ENCODE assay signal across 23 cellular contexts in the genomic region with DNA sequence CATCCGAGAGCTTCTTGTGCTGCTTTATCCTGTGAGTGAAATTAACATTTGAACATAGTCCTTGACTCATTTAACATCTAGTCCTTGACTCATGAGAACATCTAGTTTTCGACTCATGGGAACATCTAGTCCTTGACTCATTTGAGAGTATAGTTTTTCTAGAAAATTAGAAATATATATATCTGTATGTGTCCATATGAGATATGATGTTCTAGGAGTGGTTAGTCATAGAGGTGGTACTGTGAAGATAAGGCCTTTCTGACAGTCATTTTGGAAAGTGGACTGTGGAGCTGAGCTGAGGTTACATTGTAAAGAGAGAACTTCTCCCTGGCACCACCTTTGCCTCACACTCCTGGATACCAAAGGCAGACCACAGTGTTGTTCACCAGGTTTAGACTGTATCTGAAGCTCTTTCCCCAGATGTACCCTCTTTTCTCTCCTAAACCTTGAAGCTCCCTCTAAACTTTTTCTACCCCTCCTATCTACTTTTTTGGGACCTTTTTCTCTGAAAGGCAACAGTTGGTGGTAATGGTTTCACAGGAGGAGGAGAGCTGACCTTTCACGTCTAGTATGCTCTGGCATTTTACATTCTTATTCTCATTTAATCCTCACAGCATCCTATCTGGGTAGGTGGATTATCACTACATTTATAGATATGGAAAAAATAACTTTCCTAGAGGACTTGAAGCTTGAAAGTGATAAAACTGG.
DNase-seq lines count a peak whose midpoint lies in the region; FAIRE-seq and TF ChIP-seq lines count a peak whose summit lies in the region.
"Had no signal": no experiment of that assay in that cellular context is flagged by ENCODE, and none has a peak within 500 bp of the region (broad histone marks: within the 10 kb centered on the region; RNA-seq: fewer than 3 reads in every experiment).

No MANE protein-coding gene starts in this region.

- H3K79me2 ChIP-seq in Karpas-422 (ENCODE audit: low read length), result peaks cover 84% of the 10 kb centered on the region
- no peaks in the 10 kb centered on the region for H3K79me2 ChIP-seq in astrocyte (ENCODE audit: insufficient read depth, low read length)

- peak; percentile 38 for DNase-seq in activated CD4-positive, alpha-beta memory T cell treated with anti-CD3 and anti-CD28 coated beads for 36 hours
- DNase-seq in activated CD4-positive, alpha-beta memory T cell treated with anti-CD3 and anti-CD28 coated beads, Interleukin-2, amount 10 ng/mL, durations not matched to agents 7 days and 5 days, result no peak
- no peak for DNase-seq in Karpas-422
- DNase-seq in astrocyte (ENCODE audit: low read depth), result no peak
- peak; percentile 46 for DNase-seq in skeletal muscle cell (ENCODE audit: low read depth)
- no peak for DNase-seq in stomach
- DNase-seq in NCI-H1417 treated with DMSO at 0.1 percent for 48 hours (lab: John Stamatoyannopoulos, UW), result no peak
- DNase-seq in esophagus muscularis mucosa (ENCODE audit: extremely low spot score), result no peak
- DNase-seq: activated CD4-positive, alpha-beta T cell treated with anti-CD3 and anti-CD28 coated beads, Interleukin-2, amount 10 ng/mL, durations not matched to agents 24 days and 14 days; adrenal gland; head of caudate nucleus; Kasumi-1; naive B cell; NCI-H1105; posterior cingulate gyrus; SIG-M5; spleen; trophoblast cell had no signal

- WGBS in stomach, 5 donors, result 87 to 94% (median 90%) methylated on average over 3 of the region's 3 CpGs
- 100% methylated on average over 3 of the region's 3 CpGs for WGBS in esophagus muscularis mucosa

- CTCF ChIA-PET in activated CD4-positive, alpha-beta memory T cell treated with anti-CD3 and anti-CD28 coated beads for 36 hours (lab: Charles Lee), result interaction anchor here (1.0 to 1.1 kb wide), 2 partner anchors 58 to 95 kb away, joined by 3 read pairs; no protein-coding TSS in a partner anchor
- CTCF ChIA-PET in activated CD4-positive, alpha-beta memory T cell treated with anti-CD3 and anti-CD28 coated beads, Interleukin-2, amount 10 ng/mL, durations not matched to agents 7 days and 5 days (lab: Charles Lee), result interaction anchor here (1.1 kb wide), 1 partner anchor 95 kb away, joined by 4 read pairs; no protein-coding TSS in a partner anchor

- H3K27me3 ChIP-seq in Karpas-422 (ENCODE audit: low read length), result no peaks in the 10 kb centered on the region
- no peaks in the 10 kb centered on the region for H3K27me3 ChIP-seq in astrocyte (ENCODE audit: insufficient read depth, low read length)
- H3K27me3 ChIP-seq in stomach, result no peaks in the 10 kb centered on the region
- no peaks in the 10 kb centered on the region for H3K27me3 ChIP-seq in esophagus muscularis mucosa
- H3K27me3 ChIP-seq: adrenal gland, spleen had no signal

- H3K27ac ChIP-seq in Karpas-422 (ENCODE audit: low read length) (peak overlapping the region; percentile 63), astrocyte (ENCODE audit: low read depth, low read length) (no peak overlapping the region), stomach (peak overlapping the region in 2 of 5 donors; percentile 16), esophagus muscularis mucosa (replicated peaks in 1 of 4) (no peak overlapping the region)
- H3K27ac ChIP-seq: A549, adrenal gland, spleen had no signal

- H3K4me1 ChIP-seq in Karpas-422 (ENCODE audit: low read length) (peaks cover 66% of the 10 kb centered on the region), astrocyte (ENCODE audit: insufficient read depth, low read length) (peaks cover 19% of the 10 kb centered on the region), stomach (peaks cover 0 to 62% (median 27%) of the 10 kb centered on the region in 4 donors), esophagus muscularis mucosa (peaks cover 20 to 34% (median 32%) of the 10 kb centered on the region in 4 donors)

- H4K20me1 ChIP-seq in Karpas-422 (ENCODE audit: insufficient read depth, low read depth, low read length) (no peaks in the 10 kb centered on the region), astrocyte (ENCODE audit: insufficient read depth, low read length) (no peaks in the 10 kb centered on the region)

- no peaks in the 10 kb centered on the region for H3K36me3 Mint-ChIP-seq in activated CD4-positive, alpha-beta memory T cell treated with anti-CD3 and anti-CD28 coated beads for 36 hours
- no peaks in the 10 kb centered on the region for H3K36me3 Mint-ChIP-seq in activated CD4-positive, alpha-beta memory T cell treated with anti-CD3 and anti-CD28 coated beads, Interleukin-2, amount 10 ng/mL, durations not matched to agents 7 days and 5 days (ENCODE audit: low read depth)
- peaks cover 4% of the 10 kb centered on the region for H3K36me3 Mint-ChIP-seq in astrocyte (ENCODE audit: low read depth, unreplicated experiment)

- TF ChIP-seq EP300 in stomach (IDR thresholded peaks at IDR 0.05) (no peak), esophagus muscularis mucosa (IDR thresholded peaks at IDR 0.05) (no peak)

- peaks cover 31% of the 10 kb centered on the region for H3K36me3 ChIP-seq in Karpas-422 (ENCODE audit: insufficient read depth, low read length)
- H3K36me3 ChIP-seq in astrocyte (ENCODE audit: insufficient read depth, low read length), result no peaks in the 10 kb centered on the region
- H3K36me3 ChIP-seq in stomach, result peaks cover 7 to 31% (median 19%) of the 10 kb centered on the region in 4 donors
- H3K36me3 ChIP-seq in esophagus muscularis mucosa, result peaks cover 0 to 25% (median 17%) of the 10 kb centered on the region in 4 donors

- no peaks in the 10 kb centered on the region for H3K9me3 Mint-ChIP-seq in activated CD4-positive, alpha-beta memory T cell treated with anti-CD3 and anti-CD28 coated beads for 36 hours
- H3K9me3 Mint-ChIP-seq in activated CD4-positive, alpha-beta memory T cell treated with anti-CD3 and anti-CD28 coated beads, Interleukin-2, amount 10 ng/mL, durations not matched to agents 7 days and 5 days, result no peaks in the 10 kb centered on the region
- H3K9me3 Mint-ChIP-seq in astrocyte (ENCODE audit: unreplicated experiment), result no peaks in the 10 kb centered on the region
- H3K9me3 Mint-ChIP-seq: activated CD4-positive, alpha-beta T cell treated with anti-CD3 and anti-CD28 coated beads, Interleukin-2, amount 10 ng/mL, durations not matched to agents 24 days and 14 days; CD14-positive monocyte; naive B cell; T-helper 1 cell treated with Interleukin-12 subunit alpha and Interleukin-12 subunit beta and Interleukin-4 antibody, amounts not matched to agents 30 μg/mL and 1 μg/mL, for 36 hours had no signal

- no peak overlapping the region for H3K27ac Mint-ChIP-seq in activated CD4-positive, alpha-beta memory T cell treated with anti-CD3 and anti-CD28 coated beads for 36 hours
- no peak overlapping the region for H3K27ac Mint-ChIP-seq in activated CD4-positive, alpha-beta memory T cell treated with anti-CD3 and anti-CD28 coated beads, Interleukin-2, amount 10 ng/mL, durations not matched to agents 7 days and 5 days
- no peak overlapping the region for H3K27ac Mint-ChIP-seq in astrocyte (ENCODE audit: unreplicated experiment)
- H3K27ac Mint-ChIP-seq: activated CD4-positive, alpha-beta T cell treated with anti-CD3 and anti-CD28 coated beads, Interleukin-2, amount 10 ng/mL, durations not matched to agents 24 days and 14 days; T-helper 1 cell treated with Interleukin-12 subunit alpha and Interleukin-12 subunit beta and Interleukin-4 antibody, amounts not matched to agents 30 μg/mL and 1 μg/mL, for 36 hours had no signal

- intact Hi-C loops in activated CD4-positive, alpha-beta memory T cell treated with anti-CD3 and anti-CD28 coated beads for 36 hours (cut with micrococcal nuclease), result loop anchor here (1.0 to 5.0 kb wide), 4 partner anchors 26 to 130 kb away; partner anchors contain the start of gene SIK2
- intact Hi-C loops in stomach (cut with DNase I; ENCODE audit: low total_unique reads), result no loop called here
- intact Hi-C loops in esophagus muscularis mucosa (cut with DNase I), result no loop called here

- POLR2A ChIA-PET in activated CD4-positive, alpha-beta memory T cell treated with anti-CD3 and anti-CD28 coated beads for 36 hours (lab: Charles Lee), result interaction anchor here (0.7 kb wide), 1 partner anchor 358 kb away, joined by 3 read pairs; no protein-coding TSS in a partner anchor
- POLR2A ChIA-PET in activated CD4-positive, alpha-beta memory T cell treated with anti-CD3 and anti-CD28 coated beads, Interleukin-2, amount 10 ng/mL, durations not matched to agents 7 days and 5 days (lab: Charles Lee), result interaction anchor here (0.8 kb wide), 1 partner anchor 16 kb away, joined by 3 read pairs; no protein-coding TSS in a partner anchor

- TF ChIP-seq CTCF in astrocyte (IDR thresholded peaks at IDR 0.05; ENCODE audit: insufficient read depth, low read depth, low read length) (no peak), stomach (IDR thresholded peaks at IDR 0.05) (no peak), esophagus muscularis mucosa (IDR thresholded peaks at IDR 0.05) (no peak)

- H3K9me2 ChIP-seq in Karpas-422 (replicated peaks; ENCODE audit: insufficient read depth, low read length), result no peaks in the 10 kb centered on the region

- H3K9me3 ChIP-seq in Karpas-422 (ENCODE audit: low read length) (no peaks in the 10 kb centered on the region), astrocyte (ENCODE audit: insufficient read depth, low read depth, low read length) (no peaks in the 10 kb centered on the region), stomach (no peaks in the 10 kb centered on the region), esophagus muscularis mucosa (no peaks in the 10 kb centered on the region)
- H3K9me3 ChIP-seq: A549, adrenal gland, spleen had no signal

- no peak overlapping the region for H3K4me3 Mint-ChIP-seq in activated CD4-positive, alpha-beta memory T cell treated with anti-CD3 and anti-CD28 coated beads for 36 hours
- no peak overlapping the region for H3K4me3 Mint-ChIP-seq in activated CD4-positive, alpha-beta memory T cell treated with anti-CD3 and anti-CD28 coated beads, Interleukin-2, amount 10 ng/mL, durations not matched to agents 7 days and 5 days
- H3K4me3 Mint-ChIP-seq in astrocyte (ENCODE audit: unreplicated experiment), result no peak overlapping the region
- H3K4me3 Mint-ChIP-seq: activated CD4-positive, alpha-beta T cell treated with anti-CD3 and anti-CD28 coated beads, Interleukin-2, amount 10 ng/mL, durations not matched to agents 24 days and 14 days; CD14-positive monocyte; naive B cell; T-helper 1 cell treated with Interleukin-12 subunit alpha and Interleukin-12 subunit beta and Interleukin-4 antibody, amounts not matched to agents 30 μg/mL and 1 μg/mL, for 36 hours had no signal

- peaks cover 12% of the 10 kb centered on the region for H3K4me1 Mint-ChIP-seq in activated CD4-positive, alpha-beta memory T cell treated with anti-CD3 and anti-CD28 coated beads for 36 hours (ENCODE audit: low read depth)
- H3K4me1 Mint-ChIP-seq in activated CD4-positive, alpha-beta memory T cell treated with anti-CD3 and anti-CD28 coated beads, Interleukin-2, amount 10 ng/mL, durations not matched to agents 7 days and 5 days, result peaks cover 4% of the 10 kb centered on the region
- peaks cover 6% of the 10 kb centered on the region for H3K4me1 Mint-ChIP-seq in astrocyte (ENCODE audit: low read depth, unreplicated experiment)
- H3K4me1 Mint-ChIP-seq: activated CD4-positive, alpha-beta T cell treated with anti-CD3 and anti-CD28 coated beads, Interleukin-2, amount 10 ng/mL, durations not matched to agents 24 days and 14 days had no signal

- no peak overlapping the region for H3K4me3 ChIP-seq in Karpas-422 (ENCODE audit: low read length)
- no peak overlapping the region for H3K4me3 ChIP-seq in astrocyte (ENCODE audit: insufficient read depth, low read depth, low read length)
- H3K4me3 ChIP-seq in skeletal muscle cell (ENCODE audit: low read depth, low read length), result no peak overlapping the region
- no peak overlapping the region for H3K4me3 ChIP-seq in stomach
- H3K4me3 ChIP-seq in esophagus muscularis mucosa, result no peak overlapping the region
- H3K4me3 ChIP-seq: A549, adrenal gland, lung, spleen had no signal

- FAIRE-seq in astrocyte (lab: Jason Lieb, UNC), result peak; percentile 13
- FAIRE-seq: A549, keratinocyte had no signal

- H2AFZ ChIP-seq in Karpas-422 (ENCODE audit: low read length) (no peak overlapping the region), astrocyte (ENCODE audit: low read depth, low read length) (no peak overlapping the region)

- no peaks in the 10 kb centered on the region for H3K27me3 Mint-ChIP-seq in activated CD4-positive, alpha-beta memory T cell treated with anti-CD3 and anti-CD28 coated beads for 36 hours
- H3K27me3 Mint-ChIP-seq in activated CD4-positive, alpha-beta memory T cell treated with anti-CD3 and anti-CD28 coated beads, Interleukin-2, amount 10 ng/mL, durations not matched to agents 7 days and 5 days, result no peaks in the 10 kb centered on the region
- H3K27me3 Mint-ChIP-seq in astrocyte (ENCODE audit: low read depth, unreplicated experiment), result no peaks in the 10 kb centered on the region
- H3K27me3 Mint-ChIP-seq: activated CD4-positive, alpha-beta T cell treated with anti-CD3 and anti-CD28 coated beads, Interleukin-2, amount 10 ng/mL, durations not matched to agents 24 days and 14 days; naive B cell had no signal

- H3K4me2 ChIP-seq in Karpas-422 (ENCODE audit: low read depth, low read length, poor library complexity, severe bottlenecking), result no peak overlapping the region
- H3K4me2 ChIP-seq in astrocyte (ENCODE audit: low read length), result no peak overlapping the region
- H3K4me2 ChIP-seq: A549 had no signal

- no peak for TF ChIP-seq POLR2A in stomach (IDR thresholded peaks at IDR 0.05)
- no peak for TF ChIP-seq POLR2A in esophagus muscularis mucosa (IDR thresholded peaks at IDR 0.05; ENCODE audit: low read depth)

- H3K9ac ChIP-seq in Karpas-422 (ENCODE audit: low read length), result no peak overlapping the region
- no peak overlapping the region for H3K9ac ChIP-seq in astrocyte (ENCODE audit: low read length)

Comparison
In these comparisons a context has a peak if more than half of its experiments do, and no peak if none do; other contexts are left out.
1. DNase-seq: peak in activated CD4-positive, alpha-beta memory T cell treated with anti-CD3 and anti-CD28 coated beads for 36 hours (single experiment) and skeletal muscle cell (single experiment); none in activated CD4-positive, alpha-beta memory T cell treated with anti-CD3 and anti-CD28 coated beads, Interleukin-2, amount 10 ng/mL, durations not matched to agents 7 days and 5 days (single experiment), Karpas-422 (single experiment), astrocyte (single experiment), stomach (single experiment), NCI-H1417 treated with DMSO at 0.1 percent for 48 hours (single experiment) and esophagus muscularis mucosa (single experiment).